21 cellular contexts compared by ENCODE assay signal in genomic region chr2:138382672-138383071, GRCh38.
DNase-seq lines count a peak whose midpoint lies in the region; FAIRE-seq and TF ChIP-seq lines count a peak whose summit lies in the region.
"Had no signal": no experiment of that assay in that cellular context is flagged by ENCODE, and none has a peak within 500 bp of the region (broad histone marks: within the 10 kb centered on the region; RNA-seq: fewer than 3 reads in every experiment).

No MANE protein-coding gene starts in this region.

- CTCF ChIA-PET in HEK293 (lab: Yijun Ruan, JAX), result interaction anchor here (0.5 to 0.6 kb wide), 2 partner anchors 14 to 518 kb away, joined by 3 to 4 read pairs; no protein-coding TSS in a partner anchor

- peak; percentile 11 for FAIRE-seq in GM19239 (lab: Jason Lieb, UNC)
- FAIRE-seq in keratinocyte (lab: Jason Lieb, UNC), result peak; percentile 34
- FAIRE-seq: GM12891 had no signal

- no peaks in the 10 kb centered on the region for H4K20me1 ChIP-seq in keratinocyte (ENCODE audit: control insufficient read depth, extremely low read depth, insufficient read depth, low read length)
- H4K20me1 ChIP-seq: BLaER1 had no signal

- no peak overlapping the region for H3K9ac ChIP-seq in keratinocyte (ENCODE audit: control insufficient read depth, extremely low read depth, insufficient read depth, low read length)
- H3K9ac ChIP-seq: BLaER1 had no signal

- no peaks in the 10 kb centered on the region for H3K36me3 ChIP-seq in HEK293 (ENCODE audit: control insufficient read depth in 2 of 2, insufficient read depth in 1 of 2, low read length in 2 of 2)
- no peaks in the 10 kb centered on the region for H3K36me3 ChIP-seq in keratinocyte (ENCODE audit: control insufficient read depth in 2 of 2, extremely low read depth in 1 of 2, insufficient read depth in 2 of 2, low read length in 2 of 2)
- H3K36me3 ChIP-seq: BE2C, BLaER1 had no signal

- no peaks in the 10 kb centered on the region for H3K27me3 ChIP-seq in keratinocyte (ENCODE audit: control insufficient read depth, extremely low read depth, insufficient read depth, low read length)
- H3K27me3 ChIP-seq: BE2C, BLaER1 had no signal

- H3K27ac ChIP-seq in HEK293 (ENCODE audit: extremely low read depth, low read depth, low read length) (no peak overlapping the region), keratinocyte (ENCODE audit: control insufficient read depth, insufficient read depth, low read length) (no peak overlapping the region)
- H3K27ac ChIP-seq: BLaER1 had no signal

- DNase-seq in GM19239 (ENCODE audit: insufficient read length, low spot score), result no peak
- no peak for DNase-seq in keratinocyte (ENCODE audit: low read depth, low spot score)
- DNase-seq in EL, result no peak
- no peak for DNase-seq in NCI-H2107 treated with DMSO at 0.1 percent for 48 hours (lab: John Stamatoyannopoulos, UW; ENCODE audit: unreplicated experiment)
- DNase-seq: 8988T; ACHN; BE2C; C1 segment of cervical spinal cord; CD4-positive, alpha-beta memory T cell; CD4-positive, CD25-positive, alpha-beta regulatory T cell; CD8-positive, alpha-beta memory T cell; COR-L47; DMS 273 treated with DMSO at 0.1 percent for 48 hours; DMS153; DMS53; DMS79; DND-41; GF-D8 had no signal

- no peaks in the 10 kb centered on the region for H3K79me2 ChIP-seq in keratinocyte (ENCODE audit: control insufficient read depth, insufficient read depth, low read length)

- H3K4me2 ChIP-seq in keratinocyte (ENCODE audit: control insufficient read depth, extremely low read depth, insufficient read depth, low read depth, low read length), result no peak overlapping the region
- H3K4me2 ChIP-seq: BLaER1 had no signal

- no peak overlapping the region for H2AFZ ChIP-seq in keratinocyte (ENCODE audit: control insufficient read depth, low read length)

- H3K4me1 ChIP-seq in HEK293 (ENCODE audit: control insufficient read depth, insufficient read depth, low read length), result no peaks in the 10 kb centered on the region
- H3K4me1 ChIP-seq in keratinocyte (ENCODE audit: control insufficient read depth, extremely low read depth, insufficient read depth, low read length), result no peaks in the 10 kb centered on the region
- H3K4me1 ChIP-seq: BE2C, BLaER1 had no signal

- H3K9me1 ChIP-seq in keratinocyte (ENCODE audit: control insufficient read depth, extremely low read depth, insufficient read depth, low read length), result no peaks in the 10 kb centered on the region

- H3K4me3 ChIP-seq in HEK293 (ENCODE audit: low read depth, low read length), result no peak overlapping the region
- H3K4me3 ChIP-seq in keratinocyte (ENCODE audit: control insufficient read depth in 2 of 3, extremely low read depth in 1 of 3, insufficient read depth in 2 of 3, low read depth in 1 of 3, low read length in 3 of 3), result no peak overlapping the region
- H3K4me3 ChIP-seq: BLaER1 had no signal

- POLR2A ChIA-PET in HEK293 (lab: Yijun Ruan, JAX), result no interaction called here

- no peak for TF ChIP-seq CTCF in HEK293 (tag by site-specific recombination; IDR thresholded peaks at IDR 0.05)
- TF ChIP-seq CTCF in keratinocyte (optimal IDR thresholded peaks at IDR 0.05 in 1 of 3, IDR thresholded peaks at IDR 0.05 in 1 of 3, conservative IDR thresholded peaks at IDR 0.05 in 1 of 3; ENCODE audit: extremely low read depth in 1 of 3, insufficient read depth in 2 of 3, low read length in 3 of 3), result no peak

- no peaks in the 10 kb centered on the region for H3K9me3 ChIP-seq in HEK293 (ENCODE audit: control insufficient read depth, insufficient read depth, low read depth, low read length)
- no peaks in the 10 kb centered on the region for H3K9me3 ChIP-seq in keratinocyte (ENCODE audit: control insufficient read depth, low read depth, low read length)
- H3K9me3 ChIP-seq: BE2C, BLaER1 had no signal

- dilution Hi-C loops in keratinocyte (cut with MboI; ENCODE audit: extremely low pct_ligation_motif_present, low sequenced_read_pairs), result no loop called here

TF ChIP-seq in HEK293, 187 proteins besides CTCF, POLR2A, EP300 and RAD21:
- TF ChIP-seq ZNF530 (tag by site-specific recombination; IDR thresholded peaks at IDR 0.05; ENCODE audit: low read depth), result no peak
- TF ChIP-seq MZF1 (tag by site-specific recombination; IDR thresholded peaks at IDR 0.05; ENCODE audit: borderline replicate concordance), result no peak
- TF ChIP-seq ZSCAN30 (tag by site-specific recombination; IDR thresholded peaks at IDR 0.05), result no peak
- peak; percentile 13 for TF ChIP-seq SETDB1 (IDR thresholded peaks at IDR 0.05; ENCODE audit: insufficient read length, low read length)
- no peak for TF ChIP-seq PATZ1 (tag by site-specific recombination; IDR thresholded peaks at IDR 0.05)
- no peak for TF ChIP-seq HOXA7 (CRISPR knock-in tag; IDR thresholded peaks at IDR 0.05; ENCODE audit: borderline replicate concordance)
- peak; percentile 95 for TF ChIP-seq ZNF184 (tag by site-specific recombination; IDR thresholded peaks at IDR 0.05)
